In genomic region chr12:65916991-65917676, GRCh38 we compare ENCODE assay signal across 23 cellular contexts.
A peak's percentile ranks its signal among the peaks of the same experiment; 100 is the strongest.
DNase-seq lines count a peak whose midpoint lies in the region; ATAC-seq and TF ChIP-seq lines count a peak whose summit lies in the region.
"Had no signal": no experiment of that assay in that cellular context is flagged by ENCODE, and none has a peak within 500 bp of the region (broad histone marks: within the 10 kb centered on the region; RNA-seq: fewer than 3 reads in every experiment).

No MANE protein-coding gene starts in this region.

- H4K20me1 ChIP-seq in Loucy (ENCODE audit: insufficient read depth, low read length, poor library complexity, severe bottlenecking) (no peaks in the 10 kb centered on the region), PC-3 (ENCODE audit: low read length) (peaks cover 66% of the 10 kb centered on the region)

- CTCF ChIA-PET in PC-3 (lab: Charles Lee): no interaction called here

- TF ChIP-seq CTCF in Loucy (conservative IDR thresholded peaks at IDR 0.05; ENCODE audit: low read length) (no peak), PC-3 (conservative IDR thresholded peaks at IDR 0.05; ENCODE audit: low read depth, low read length) (no peak)

- H3F3A ChIP-seq in Loucy (ENCODE audit: low read depth) (no peaks in the 10 kb centered on the region), PC-3 (ENCODE audit: low read length, unreplicated experiment) (peaks cover 42% of the 10 kb centered on the region)

- H3K79me2 ChIP-seq in Loucy (ENCODE audit: insufficient read depth, low read length): no peaks in the 10 kb centered on the region
- peaks cover 85% of the 10 kb centered on the region for H3K79me2 ChIP-seq in PC-3 (ENCODE audit: low read length)

- no peaks in the 10 kb centered on the region for H3K27me3 ChIP-seq in Loucy (ENCODE audit: insufficient read depth, low read length, poor library complexity, severe bottlenecking)
- no peaks in the 10 kb centered on the region for H3K27me3 ChIP-seq in PC-3 (ENCODE audit: low read length)
- H3K27me3 ChIP-seq: neural progenitor cell had no signal

- H3K4me2 ChIP-seq in Loucy (ENCODE audit: low read depth, low read length, poor library complexity, severe bottlenecking) (no peak overlapping the region), PC-3 (ENCODE audit: low read length) (no peak overlapping the region)
- H3K4me2 ChIP-seq: neural progenitor cell had no signal

- ATAC-seq in PC-3 (no peak; the same call in 1 of the 2 replicates), GM19455 (IDR thresholded peaks at IDR 0.05; ENCODE audit: unreplicated experiment) (no peak)
- ATAC-seq: T-helper 17 cell had no signal

- H3K4me3 ChIP-seq in Loucy (ENCODE audit: low read length, poor library complexity, severe bottlenecking) (no peak overlapping the region), PC-3 (ENCODE audit: low read length) (no peak overlapping the region)
- H3K4me3 ChIP-seq: neural progenitor cell, thoracic aorta had no signal

- BruUV-seq in PC-3 (replicated peaks; lab: Mats Ljungman, UMichigan): no TSS peak

- DNase-seq in NOMO-1 treated with DMSO at 0.1 percent for 48 hours (lab: John Stamatoyannopoulos, UW; ENCODE audit: unreplicated experiment): peak; percentile 5
- DNase-seq in NOMO-1 treated with dmso at 0.1 percent for 144 hours (lab: John Stamatoyannopoulos, UW; ENCODE audit: unreplicated experiment): no peak
- no peak for DNase-seq in epithelial cell of prostate (ENCODE audit: low read depth, low spot score)
- DNase-seq in HUDEP-2 (lab: John Stamatoyannopoulos, UW; ENCODE audit: unreplicated experiment in 76 of 76): no peak
- DNase-seq in PC-3: no peak
- no peak for DNase-seq in NCI-H1105 treated with DMSO at 0.1 percent for 48 hours (lab: John Stamatoyannopoulos, UW)
- DNase-seq: activated CD4-positive, alpha-beta T cell treated with anti-CD3 and anti-CD28 coated beads, Interleukin-2, amount 10 ng/mL, durations not matched to agents 7 days and 5 days; activated CD8-positive, alpha-beta memory T cell treated with anti-CD3 and anti-CD28 coated beads, Interleukin-2, amount 50 U/mL, for 4 hours; activated naive CD8-positive, alpha-beta T cell treated with anti-CD3 and anti-CD28 coated beads for 36 hours; DND-41; foreskin melanocyte; H7; hippocampal formation; NCI-H1092; NCI-H2029; stimulated activated CD4-positive, alpha-beta T cell treated with anti-CD3 and anti-CD28 coated beads, Interleukin-2, amount 100 ng/mL, for 24 hours; stimulated activated naive B cell treated with anti-CD40 and anti-IgM and Interleukin-4, amounts not matched to agents 10 μg/mL and 1 μg/mL and 100 μg/mL, for 72 hours; T-helper 17 cell had no signal

- POLR2A ChIA-PET in PC-3 (lab: Charles Lee; ENCODE audit: unreplicated experiment): no interaction called here

- H3K9ac ChIP-seq in Loucy (ENCODE audit: low read depth, low read length, poor library complexity, severe bottlenecking) (no peak overlapping the region), PC-3 (ENCODE audit: low read length) (no peak overlapping the region)
- H3K9ac ChIP-seq: neural progenitor cell had no signal

- H3K27ac ChIP-seq in epithelial cell of prostate (peak overlapping the region; percentile 5), PC-3 (ENCODE audit: low read length) (no peak overlapping the region)
- H3K27ac ChIP-seq: 22Rv1, neural progenitor cell, thoracic aorta had no signal

- H3K36me3 ChIP-seq in Loucy (ENCODE audit: insufficient read depth, low read length): no peaks in the 10 kb centered on the region
- peaks cover 63% of the 10 kb centered on the region for H3K36me3 ChIP-seq in PC-3 (ENCODE audit: low read depth, low read length)
- H3K36me3 ChIP-seq: neural progenitor cell, thoracic aorta had no signal

- H3K9me2 ChIP-seq in Loucy (replicated peaks; ENCODE audit: low read depth, low read length) (no peaks in the 10 kb centered on the region), PC-3 (replicated peaks; ENCODE audit: low read length) (no peaks in the 10 kb centered on the region)

- H3K4me1 ChIP-seq in Loucy (ENCODE audit: insufficient read depth, low read length, poor library complexity, severe bottlenecking) (no peaks in the 10 kb centered on the region), PC-3 (ENCODE audit: insufficient read depth, low read length) (no peaks in the 10 kb centered on the region)

- intact Hi-C loops in PC-3 (cut with micrococcal nuclease): no loop called here

- no peaks in the 10 kb centered on the region for H3K9me3 ChIP-seq in Loucy (ENCODE audit: insufficient read depth, low read depth, low read length)
- H3K9me3 ChIP-seq in PC-3 (ENCODE audit: low read length): no peaks in the 10 kb centered on the region
- H3K9me3 ChIP-seq: thoracic aorta had no signal

- H2AFZ ChIP-seq in Loucy (ENCODE audit: low read length): peak overlapping the region; percentile 76
- H2AFZ ChIP-seq in PC-3 (ENCODE audit: low read length): no peak overlapping the region
- H2AFZ ChIP-seq: neural progenitor cell had no signal
